15 cellular contexts compared by ENCODE assay signal in genomic region chr22:31857247-31857646, GRCh38.
DNase-seq lines count a peak whose midpoint lies in the region; FAIRE-seq and TF ChIP-seq lines count a peak whose summit lies in the region.
"Had no signal": no experiment of that assay in that cellular context is flagged by ENCODE, and none has a peak within 500 bp of the region (broad histone marks: within the 10 kb centered on the region; RNA-seq: fewer than 3 reads in every experiment).

No MANE protein-coding gene starts in this region.

- H3K14ac ChIP-seq in neuronal stem cell (ENCODE audit: low read length), result no peak overlapping the region

- H3K27ac ChIP-seq in colonic mucosa (no peak overlapping the region), neuronal stem cell (replicated peaks; ENCODE audit: low read length) (peak overlapping the region; percentile 58)
- H3K27ac ChIP-seq: prostate gland, RWPE1 had no signal

- H2BK15ac ChIP-seq in neuronal stem cell (ENCODE audit: low read length), result no peak overlapping the region

- H2BK5ac ChIP-seq in neuronal stem cell (ENCODE audit: low read length), result no peak overlapping the region

- intact Hi-C loops in colonic mucosa (cut with DNase I), result no loop called here

- TF ChIP-seq CTCF in colonic mucosa (IDR thresholded peaks at IDR 0.05), result no peak
- no peak for TF ChIP-seq CTCF in D721Med (IDR thresholded peaks at IDR 0.05; ENCODE audit: insufficient read depth, missing control alignments)

- no peak overlapping the region for H2AFZ ChIP-seq in neuronal stem cell (ENCODE audit: low read length)

- no peak overlapping the region for H4K91ac ChIP-seq in neuronal stem cell (ENCODE audit: low read depth, low read length, poor library complexity)

- H3K23ac ChIP-seq in neuronal stem cell (ENCODE audit: low read depth, low read length, poor library complexity), result no peak overlapping the region

- FAIRE-seq in D721Med (lab: Jason Lieb, UNC), result no peak
- FAIRE-seq: endothelial cell of umbilical vein, GM12892, keratinocyte had no signal

- H4K8ac ChIP-seq in neuronal stem cell (ENCODE audit: low read depth, low read length), result no peak overlapping the region

- H2BK120ac ChIP-seq in neuronal stem cell (ENCODE audit: low read depth, low read length), result no peak overlapping the region

- DNase-seq in HT-29 (ENCODE audit: low spot score) (peak; percentile 77), NCI-H2196 treated with DMSO at 0.1 percent for 48 hours (lab: John Stamatoyannopoulos, UW; ENCODE audit: unreplicated experiment) (peak; percentile 62), colonic mucosa (peak; percentile 37), neuronal stem cell (ENCODE audit: low spot score) (peak; percentile 65), T-helper 9 cell (no peak), UCSD-AML1 (lab: John Stamatoyannopoulos, UW; ENCODE audit: unreplicated experiment) (no peak), HCEC 1CT (no peak), D721Med (ENCODE audit: insufficient read length, low spot score) (no peak)
- DNase-seq: activated CD4-positive, alpha-beta T cell treated with anti-CD3 and anti-CD28 coated beads, Interleukin-2, amount 50 U/mL, for 1 hour; Karpas-422 had no signal

- H3K4me1 ChIP-seq in colonic mucosa (no peaks in the 10 kb centered on the region), neuronal stem cell (ENCODE audit: control insufficient read depth in 2 of 2, insufficient read depth in 1 of 2, low read depth in 1 of 2, low read length in 2 of 2) (peaks cover 10 to 14% of the 10 kb centered on the region in 2 donors)
- H3K4me1 ChIP-seq: prostate gland had no signal

- H3K18ac ChIP-seq in neuronal stem cell (ENCODE audit: low read length), result no peak overlapping the region

- H3K4me3 ChIP-seq in colonic mucosa (no peak overlapping the region), neuronal stem cell (ENCODE audit: low read length in 2 of 2) (no peak overlapping the region)
- H3K4me3 ChIP-seq: prostate gland had no signal

- H3K27me3 ChIP-seq in colonic mucosa (no peaks in the 10 kb centered on the region), neuronal stem cell (ENCODE audit: control insufficient read depth in 3 of 3, insufficient read depth in 3 of 3, low read depth in 1 of 3, low read length in 3 of 3) (no peaks in the 10 kb centered on the region)

- peak overlapping the region; percentile 33 for H3K4me2 ChIP-seq in neuronal stem cell (ENCODE audit: insufficient read depth, low read length, poor library complexity, severe bottlenecking)

- no peak overlapping the region for H2AK5ac ChIP-seq in neuronal stem cell (ENCODE audit: low read depth, low read length)

- H3K36me3 ChIP-seq in colonic mucosa (no peaks in the 10 kb centered on the region), neuronal stem cell (replicated peaks in 1 of 2; ENCODE audit: control insufficient read depth in 2 of 2, insufficient read depth in 2 of 2, low read length in 2 of 2) (peaks cover 3 to 69% of the 10 kb centered on the region in 2 donors)
- H3K36me3 ChIP-seq: prostate gland had no signal

- H3K9me3 ChIP-seq in colonic mucosa (no peaks in the 10 kb centered on the region), neuronal stem cell (replicated peaks in 1 of 2; ENCODE audit: control insufficient read depth in 2 of 2, insufficient read depth in 1 of 2, low read depth in 1 of 2, low read length in 2 of 2) (no peaks in the 10 kb centered on the region)
- H3K9me3 ChIP-seq: prostate gland had no signal

- WGBS in neuronal stem cell (ENCODE audit: extremely low coverage in 2 of 2, insufficient read length in 2 of 2, insufficient replicate concordance in 1 of 2), 2 donors, result no CpG with 5 or more reads among the region's 9 CpGs

- H3K79me1 ChIP-seq in neuronal stem cell (ENCODE audit: low read depth, low read length), result no peaks in the 10 kb centered on the region

- H3K4ac ChIP-seq in neuronal stem cell (ENCODE audit: low read length), result no peak overlapping the region

- H3K9ac ChIP-seq in colonic mucosa (ENCODE audit: low read depth in 2 of 2, low read length in 2 of 2) (no peak overlapping the region), neuronal stem cell (ENCODE audit: low read depth, low read length, poor library complexity) (no peak overlapping the region)

- no peak overlapping the region for H2BK12ac ChIP-seq in neuronal stem cell (ENCODE audit: low read length)

Comparison
In these comparisons a context has a peak if more than half of its experiments do, and no peak if none do; other contexts are left out.
1. DNase-seq: peak in HT-29 (single experiment), NCI-H2196 treated with DMSO at 0.1 percent for 48 hours (single experiment), colonic mucosa (single experiment) and neuronal stem cell (single experiment); none in T-helper 9 cell (single experiment), UCSD-AML1 (single experiment), HCEC 1CT (single experiment) and D721Med (single experiment).